In the genomic region with DNA sequence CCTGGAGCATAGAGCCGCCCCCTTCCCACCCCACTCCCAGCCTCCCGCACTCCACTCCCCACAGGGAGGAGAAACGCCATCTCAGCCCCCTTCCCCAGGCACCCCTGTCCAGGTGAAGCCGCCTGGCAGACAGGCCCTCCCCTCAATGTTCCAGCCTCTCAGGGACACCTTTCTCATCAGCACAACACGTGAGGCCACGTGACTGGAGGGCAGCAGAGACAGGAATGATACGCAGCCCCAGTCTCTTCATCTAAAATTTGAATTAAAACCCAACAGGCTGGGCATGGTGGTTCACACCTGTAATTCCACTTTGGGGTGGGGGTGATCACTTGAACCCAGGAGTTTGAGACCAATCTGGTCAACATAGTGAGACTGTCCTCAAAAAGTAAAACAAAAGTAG, we compare ENCODE assay signal across 38 cellular contexts. TPM values are rescaled to one million over a fixed set of nuclear protein-coding genes. Genes with fewer than 3 reads are reported as not detected.
"Had no signal": no experiment of that assay in that cellular context is flagged by ENCODE, and none has a peak within 500 bp of the region (broad histone marks: within the 10 kb centered on the region; RNA-seq: fewer than 3 reads in every experiment).

No MANE protein-coding gene starts in this region.

- H3K27me3 ChIP-seq: adrenal gland, body of pancreas, brain microvascular endothelial cell had no signal

- DNase-seq: activated B cell treated with CpG ODN at 0.5 μM for 24 hours; activated CD4-positive, alpha-beta memory T cell treated with anti-CD3 and anti-CD28 coated beads for 36 hours; activated CD4-positive, alpha-beta T cell treated with anti-CD3 and anti-CD28 coated beads for 4 hours; activated CD4-positive, alpha-beta T cell treated with anti-CD3 and anti-CD28 coated beads, Interleukin-2, amount 10 ng/mL, durations not matched to agents 24 days and 14 days; activated CD4-positive, alpha-beta T cell treated with anti-CD3 and anti-CD28 coated beads, Interleukin-2, amount 50 U/mL, for 1 hour; activated CD4-positive, alpha-beta T cell treated with anti-CD3 and anti-CD28 coated beads, Interleukin-2, amount 50 U/mL, for 4 hours; activated CD4-positive, CD25-positive, alpha-beta regulatory T cell treated with anti-CD3 and anti-CD28 coated beads, Interleukin-2, amount 50 U/mL, for 72 hours; activated CD8-positive, alpha-beta memory T cell treated with anti-CD3 and anti-CD28 coated beads, Interleukin-2, amount 50 U/mL, for 4 hours; activated CD8-positive, alpha-beta T cell treated with anti-CD3 and anti-CD28 coated beads for 36 hours; activated effector memory CD4-positive, alpha-beta T cell treated with anti-CD3 and anti-CD28 coated beads, Interleukin-2, amount 50 U/mL, for 16 hours; activated gamma-delta T cell treated with Interleukin-2 at 50 U/mL for 16 hours; activated naive CD4-positive, alpha-beta T cell; activated naive CD4-positive, alpha-beta T cell treated with anti-CD3 and anti-CD28 coated beads for 36 hours; activated naive CD4-positive, alpha-beta T cell treated with anti-CD3 and anti-CD28 coated beads, Interleukin-2, amount 50 U/mL, for 16 hours; activated naive CD8-positive, alpha-beta T cell treated with anti-CD3 and anti-CD28 coated beads for 36 hours; activated T-cell treated with anti-CD3 and anti-CD28 coated beads for 4 hours; activated T-cell treated with anti-CD3 and anti-CD28 coated beads, Interleukin-2, amount 50 U/mL, for 1 hour; activated T-cell treated with anti-CD3 and anti-CD28 coated beads, Interleukin-2, amount 50 U/mL, for 4 hours; activated T-cell treated with anti-CD3 and anti-CD28 coated beads, Interleukin-2, amount 50 U/mL, for 72 hours; adrenal gland; amniotic stem cell; aorta; body of pancreas; brain microvascular endothelial cell; central memory CD4-positive, alpha-beta T cell; T-helper 1 cell; T-helper 2 cell; T-helper 9 cell had no signal

- H3K9me3 ChIP-seq: adrenal gland, body of pancreas had no signal

- H3K4me1 ChIP-seq: adrenal gland, body of pancreas, breast epithelium had no signal

- ATAC-seq: activated CD8-positive, alpha-beta T cell treated with anti-CD3 and anti-CD28 coated beads for 36 hours; activated naive CD4-positive, alpha-beta T cell treated with anti-CD3 and anti-CD28 coated beads, Interleukin-2, amount 50 U/mL, for 72 hours; activated T-cell treated with anti-CD3 and anti-CD28 coated beads, Interleukin-2, amount 50 U/mL, for 4 hours; activated T-cell treated with anti-CD3 and anti-CD28 coated beads, Interleukin-2, amount 50 U/mL, for 72 hours; activated T-helper 17 cell treated with anti-CD3 and anti-CD28 coated beads, Interleukin-2, amount 50 U/mL, for 72 hours; body of pancreas had no signal

- FAIRE-seq: astrocyte, TTC549 had no signal

- H3K4me3 ChIP-seq: adrenal gland, body of pancreas, breast epithelium had no signal

- H3K27ac ChIP-seq: adrenal gland, body of pancreas, brain microvascular endothelial cell, breast epithelium, VCaP had no signal

- H3K36me3 ChIP-seq: adrenal gland, brain microvascular endothelial cell, breast epithelium had no signal

RNA-seq across cellular contexts. Expression of gene PVALEF, which starts 20.9 kb away (rescaled TPM):
- total RNA-seq: activated B cell treated with CpG ODN at 0.5 μM for 24 hours; activated CD4-positive, alpha-beta memory T cell treated with anti-CD3 and anti-CD28 coated beads for 36 hours; activated CD4-positive, alpha-beta T cell treated with anti-CD3 and anti-CD28 coated beads, Interleukin-2, amount 10 ng/mL, durations not matched to agents 24 days and 14 days; activated CD8-positive, alpha-beta memory T cell treated with anti-CD3 and anti-CD28 coated beads for 36 hours; activated CD8-positive, alpha-beta T cell treated with anti-CD3 and anti-CD28 coated beads for 36 hours; activated naive CD4-positive, alpha-beta T cell treated with anti-CD3 and anti-CD28 coated beads for 36 hours; activated naive CD4-positive, alpha-beta T cell treated with anti-CD3 and anti-CD28 coated beads, Interleukin-2, amount 50 U/mL, for 72 hours; activated naive CD8-positive, alpha-beta T cell treated with anti-CD3 and anti-CD28 coated beads for 36 hours; activated T-cell treated with anti-CD3 and anti-CD28 coated beads, Interleukin-2, amount 50 U/mL, for 4 hours; activated T-cell treated with anti-CD3 and anti-CD28 coated beads, Interleukin-2, amount 50 U/mL, for 72 hours; activated T-helper 1 cell treated with anti-CD3 and anti-CD28 coated beads, Interleukin-12 subunit alpha, Interleukin-12 subunit beta, Interleukin-2, Interleukin-4 antibody, amounts not matched to agents 30 ng/mL and 10 ng/mL and 1 ng/mL, durations not matched to agents 14 hours and 24 hours and 36 hours; activated T-helper 17 cell treated with anti-CD3 and anti-CD28 coated beads, Interleukin-2, amount 50 U/mL, for 72 hours; adrenal gland; aorta; astrocyte; body of pancreas; breast epithelium; cardiac septum; cerebellum had no signal
- polyA plus RNA-seq: adrenal gland, aorta had no signal
